14 cellular contexts compared by ENCODE assay signal in the genomic region with DNA sequence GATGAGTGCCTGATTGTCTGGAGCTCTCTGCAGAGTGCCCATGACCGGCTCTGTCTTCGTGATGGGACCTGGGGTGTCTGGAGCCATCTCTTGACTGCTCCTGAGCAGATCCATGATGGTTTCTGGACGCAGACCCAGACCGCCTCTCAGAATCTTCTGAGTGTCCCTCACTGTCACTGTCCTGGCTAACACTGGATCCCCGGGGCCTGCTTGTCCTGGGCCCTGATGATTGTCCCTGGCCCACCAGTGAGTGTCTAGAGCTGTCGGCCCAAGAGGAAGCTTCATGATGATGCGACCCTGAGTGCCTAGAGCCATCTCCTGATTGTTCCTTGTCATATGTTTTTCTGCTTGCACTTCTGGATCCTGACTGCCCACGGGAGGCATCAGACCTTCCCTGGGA. TPM values are rescaled to one million over a fixed set of nuclear protein-coding genes. Genes with fewer than 3 reads are reported as not detected.
"Had no signal": no experiment of that assay in that cellular context is flagged by ENCODE, and none has a peak within 500 bp of the region (broad histone marks: within the 10 kb centered on the region; RNA-seq: fewer than 3 reads in every experiment).

No MANE protein-coding gene starts in this region.

RNA-seq across cellular contexts. Expression of a gene that starts 17.1 kb away (rescaled TPM):
- total RNA-seq: activated B cell treated with CpG ODN at 0.5 μM for 24 hours; activated CD4-positive, alpha-beta memory T cell treated with anti-CD3 and anti-CD28 coated beads for 36 hours; activated CD4-positive, alpha-beta T cell treated with anti-CD3 and anti-CD28 coated beads for 36 hours; activated CD4-positive, alpha-beta T cell treated with anti-CD3 and anti-CD28 coated beads, Interleukin-2, amount 10 ng/mL, durations not matched to agents 24 days and 14 days; activated CD4-positive, alpha-beta T cell treated with anti-CD3 and anti-CD28 coated beads, Interleukin-2, amount 10 ng/mL, durations not matched to agents 7 days and 5 days; activated CD8-positive, alpha-beta memory T cell treated with anti-CD3 and anti-CD28 coated beads for 36 hours; activated CD8-positive, alpha-beta memory T cell treated with anti-CD3 and anti-CD28 coated beads, Interleukin-2, amount 10 ng/mL, durations not matched to agents 7 days and 5 days; activated CD8-positive, alpha-beta T cell treated with anti-CD3 and anti-CD28 coated beads for 36 hours; activated CD8-positive, alpha-beta T cell treated with anti-CD3 and anti-CD28 coated beads, Interleukin-2, amount 10 ng/mL, durations not matched to agents 7 days and 5 days; T-cell; T-helper 1 cell treated with Interleukin-12 subunit alpha and Interleukin-12 subunit beta and Interleukin-4 antibody, amounts not matched to agents 30 ng/mL and 1 ng/mL, for 36 hours; T-helper 17 cell; T-helper 2 cell treated with Interferon-gamma antibody and Interleukin-4, amounts not matched to agents 100 ng/mL and 5 ng/mL, for 36 hours; WTC11 had no signal

RNA-seq across cellular contexts. Expression of a gene that starts 51.8 kb away (rescaled TPM):
- total RNA-seq: activated B cell treated with CpG ODN at 0.5 μM for 24 hours; activated CD4-positive, alpha-beta memory T cell treated with anti-CD3 and anti-CD28 coated beads for 36 hours; activated CD4-positive, alpha-beta T cell treated with anti-CD3 and anti-CD28 coated beads for 36 hours; activated CD4-positive, alpha-beta T cell treated with anti-CD3 and anti-CD28 coated beads, Interleukin-2, amount 10 ng/mL, durations not matched to agents 24 days and 14 days; activated CD4-positive, alpha-beta T cell treated with anti-CD3 and anti-CD28 coated beads, Interleukin-2, amount 10 ng/mL, durations not matched to agents 7 days and 5 days; activated CD8-positive, alpha-beta memory T cell treated with anti-CD3 and anti-CD28 coated beads for 36 hours; activated CD8-positive, alpha-beta memory T cell treated with anti-CD3 and anti-CD28 coated beads, Interleukin-2, amount 10 ng/mL, durations not matched to agents 7 days and 5 days; activated CD8-positive, alpha-beta T cell treated with anti-CD3 and anti-CD28 coated beads for 36 hours; activated CD8-positive, alpha-beta T cell treated with anti-CD3 and anti-CD28 coated beads, Interleukin-2, amount 10 ng/mL, durations not matched to agents 7 days and 5 days; T-cell; T-helper 1 cell treated with Interleukin-12 subunit alpha and Interleukin-12 subunit beta and Interleukin-4 antibody, amounts not matched to agents 30 ng/mL and 1 ng/mL, for 36 hours; T-helper 17 cell; T-helper 2 cell treated with Interferon-gamma antibody and Interleukin-4, amounts not matched to agents 100 ng/mL and 5 ng/mL, for 36 hours; WTC11 had no signal
